15 cellular contexts compared by ENCODE assay signal in genomic region chr17:62644487-62645173, GRCh38. TPM values are rescaled to one million over a fixed set of nuclear protein-coding genes. Genes with fewer than 3 reads are reported as not detected.
DNase-seq lines count a peak whose midpoint lies in the region; ATAC-seq, FAIRE-seq and TF ChIP-seq lines count a peak whose summit lies in the region.
"Had no signal": no experiment of that assay in that cellular context is flagged by ENCODE, and none has a peak within 500 bp of the region (broad histone marks: within the 10 kb centered on the region; RNA-seq: fewer than 3 reads in every experiment).

No MANE protein-coding gene starts in this region.

- intact Hi-C loops in K562 (cut with micrococcal nuclease): no loop called here
- intact Hi-C loops in PC-9 (cut with micrococcal nuclease; ENCODE audit: unreplicated experiment): no loop called here
- intact Hi-C loops in stomach (cut with DNase I; ENCODE audit: low total_unique reads): no loop called here

- WGBS in K562 (ENCODE audit: insufficient coverage, low coverage, missing lambda C conversion rate): 21% methylated on average over 14 of the region's 17 CpGs
- WGBS in stomach, 5 donors: 70 to 77% (median 72%) methylated on average over 17 of the region's 17 CpGs

- H3K27me3 Mint-ChIP-seq in osteocyte (ENCODE audit: unreplicated experiment) (no peaks in the 10 kb centered on the region), immature natural killer cell (ENCODE audit: low read depth in 3 of 3) (no peaks in the 10 kb centered on the region)

- DNase-seq in NCI-H2171 treated with DMSO at 0.1 percent for 48 hours (lab: John Stamatoyannopoulos, UW) (peak; percentile 96), K562 (ENCODE audit: extremely low read depth in 1 of 4, low spot score in 3 of 4) (peak; percentile 45 to 77 (median 63)), osteocyte (ENCODE audit: extremely low spot score, unreplicated experiment) (no peak), PC-9 (no peak), immature natural killer cell (no peak), activated gamma-delta T cell treated with Interleukin-2 at 50 U/mL for 16 hours (no peak), stomach (no peak)
- DNase-seq: activated CD4-positive, alpha-beta T cell treated with anti-CD3 and anti-CD28 coated beads, Interleukin-2, amount 50 U/mL, for 1 hour; body of pancreas; CD8-positive, alpha-beta T cell; left lung; spleen had no signal

- H3K4me1 Mint-ChIP-seq in osteocyte (ENCODE audit: unreplicated experiment): peaks cover 43% of the 10 kb centered on the region
- H3K4me1 Mint-ChIP-seq in immature natural killer cell: no peaks in the 10 kb centered on the region

- TF ChIP-seq POLR2A in K562 (conservative IDR thresholded peaks at IDR 0.05) (peak; percentile 46; the same call in 1 of the 2 replicates), stomach (IDR thresholded peaks at IDR 0.05) (no peak)

- 0 out of 2 replicates have a peak, but pooled peaks cover 4% of the 10 kb centered on the region for H3F3A ChIP-seq in PC-9 (ENCODE audit: insufficient read depth, low read depth)

- H3K79me2 ChIP-seq in K562 (ENCODE audit: control insufficient read depth, insufficient read depth, low read length): no peaks in the 10 kb centered on the region
- H3K79me2 ChIP-seq in PC-9 (ENCODE audit: low read depth): no peaks in the 10 kb centered on the region

- H3K9me3 Mint-ChIP-seq in osteocyte (ENCODE audit: unreplicated experiment) (no peaks in the 10 kb centered on the region), immature natural killer cell (no peaks in the 10 kb centered on the region)
- H3K9me3 Mint-ChIP-seq: CD8-positive, alpha-beta T cell; T-helper 1 cell treated with Interleukin-12 subunit alpha and Interleukin-12 subunit beta and Interleukin-4 antibody, amounts not matched to agents 30 μg/mL and 1 μg/mL, for 36 hours had no signal

- no peak overlapping the region for H3K9ac ChIP-seq in HUES6 (ENCODE audit: low read length)
- H3K9ac ChIP-seq in K562 (ENCODE audit: insufficient read depth in 1 of 2, low read depth in 2 of 2, low read length in 2 of 2): peak overlapping the region; percentile 49 to 57

- CTCF ChIA-PET in K562 (lab: Yijun Ruan, JAX; ENCODE audit: low intra/inter-chr PET ratio): no interaction called here
- CTCF ChIA-PET in PC-9 (lab: Charles Lee): no interaction called here

- H3K27ac ChIP-seq in HUES6 (ENCODE audit: low read depth, low read length) (no peak overlapping the region), K562 (ENCODE audit: extremely low read depth, low read depth, low read length) (peak overlapping the region; percentile 10; the same call in 1 of the 3 replicates), PC-9 (no peak overlapping the region), stomach (no peak overlapping the region)
- H3K27ac ChIP-seq: body of pancreas, gastroesophageal sphincter, left lung, spleen had no signal

- ATAC-seq in K562: peak; percentile 97
- ATAC-seq: body of pancreas; CD8-positive, alpha-beta T cell; gastroesophageal sphincter; left lung had no signal

- H3K27ac Mint-ChIP-seq in osteocyte (ENCODE audit: unreplicated experiment) (peak overlapping the region; percentile 38), immature natural killer cell (no peak overlapping the region)
- H3K27ac Mint-ChIP-seq: CD8-positive, alpha-beta T cell; T-helper 1 cell treated with Interleukin-12 subunit alpha and Interleukin-12 subunit beta and Interleukin-4 antibody, amounts not matched to agents 30 μg/mL and 1 μg/mL, for 36 hours had no signal

- in situ Hi-C loops in K562 (cut with MboI): no loop called here

- H3K27me3 ChIP-seq in HUES6 (ENCODE audit: control insufficient read depth, insufficient read depth, low read length) (no peaks in the 10 kb centered on the region), K562 (ENCODE audit: control insufficient read depth in 2 of 2, insufficient read depth in 2 of 2, low read length in 2 of 2) (peaks cover 0 to 14% of the 10 kb centered on the region in 2 experiments; a peak in 1 of 5 replicates), PC-9 (ENCODE audit: insufficient read depth, low read depth) (no peaks in the 10 kb centered on the region), stomach (no peaks in the 10 kb centered on the region)
- H3K27me3 ChIP-seq: body of pancreas, gastroesophageal sphincter, left lung, spleen had no signal

- POLR2A ChIA-PET in K562 (lab: Yijun Ruan, JAX) (no interaction called here), PC-9 (lab: Charles Lee; ENCODE audit: unreplicated experiment) (no interaction called here)

- H3K4me2 ChIP-seq in K562 (ENCODE audit: insufficient read depth, low read length) (peak overlapping the region; percentile 52), PC-9 (no peak overlapping the region)

- H3K4me3 Mint-ChIP-seq in osteocyte (ENCODE audit: unreplicated experiment) (no peak overlapping the region), immature natural killer cell (no peak overlapping the region)
- H3K4me3 Mint-ChIP-seq: CD8-positive, alpha-beta T cell; T-helper 1 cell treated with Interleukin-12 subunit alpha and Interleukin-12 subunit beta and Interleukin-4 antibody, amounts not matched to agents 30 μg/mL and 1 μg/mL, for 36 hours had no signal

- H3K36me3 Mint-ChIP-seq in osteocyte (ENCODE audit: unreplicated experiment) (peaks cover 22% of the 10 kb centered on the region), immature natural killer cell (no peaks in the 10 kb centered on the region)
- H3K36me3 Mint-ChIP-seq: CD8-positive, alpha-beta T cell had no signal

- H3K9me3 ChIP-seq in HUES6 (ENCODE audit: control insufficient read depth, insufficient read depth, low read depth, low read length) (no peaks in the 10 kb centered on the region), K562 (replicated peaks; ENCODE audit: control insufficient read depth, insufficient read depth, low read depth, low read length) (no peaks in the 10 kb centered on the region), PC-9 (ENCODE audit: insufficient read depth, low read depth) (no peaks in the 10 kb centered on the region), stomach (no peaks in the 10 kb centered on the region)
- H3K9me3 ChIP-seq: body of pancreas, gastroesophageal sphincter, left lung, spleen had no signal

- peak overlapping the region; percentile 46 for H3K4me3 ChIP-seq in HUES6 (ENCODE audit: low read depth, low read length)
- H3K4me3 ChIP-seq in K562: peak overlapping the region; percentile 14; the same call in 1 of the 2 replicates
- no peak overlapping the region for H3K4me3 ChIP-seq in PC-9
- no peak overlapping the region for H3K4me3 ChIP-seq in stomach
- H3K4me3 ChIP-seq: body of pancreas, gastroesophageal sphincter, left lung, spleen had no signal

- H3K36me3 ChIP-seq in HUES6 (ENCODE audit: control insufficient read depth, insufficient read depth, low read length) (no peaks in the 10 kb centered on the region), K562 (ENCODE audit: control insufficient read depth, insufficient read depth, low read length) (no peaks in the 10 kb centered on the region), PC-9 (ENCODE audit: low read depth) (no peaks in the 10 kb centered on the region), stomach (no peaks in the 10 kb centered on the region)
- H3K36me3 ChIP-seq: gastroesophageal sphincter, left lung, spleen had no signal

- TF ChIP-seq RAD21 in K562 (CRISPR knock-in tag; conservative IDR thresholded peaks at IDR 0.05 in 1 of 2, IDR thresholded peaks at IDR 0.05 in 1 of 2): no peak

- H4K20me1 ChIP-seq in K562 (replicated peaks; ENCODE audit: control insufficient read depth, insufficient read depth, low read length): no peaks in the 10 kb centered on the region
- no peaks in the 10 kb centered on the region for H4K20me1 ChIP-seq in PC-9 (ENCODE audit: insufficient read depth)

- H3K9me2 ChIP-seq in PC-9 (ENCODE audit: insufficient read depth): no peaks in the 10 kb centered on the region

- BruUV-seq in K562 (replicated peaks; lab: Mats Ljungman, UMichigan) (no TSS peak), PC-9 (replicated peaks; lab: Mats Ljungman, UMichigan) (no TSS peak)

- H3K9me1 ChIP-seq in K562 (ENCODE audit: control insufficient read depth, insufficient read depth, low read length): no peaks in the 10 kb centered on the region

- FAIRE-seq in K562 (lab: Jason Lieb, UNC): peak; percentile 92

- H2AFZ ChIP-seq in K562 (ENCODE audit: low read depth, low read length) (peak overlapping the region; percentile 100), PC-9 (no peak overlapping the region)

- H3K4me1 ChIP-seq in HUES6 (ENCODE audit: control insufficient read depth, insufficient read depth, low read length) (peaks cover 9% of the 10 kb centered on the region; the same call in 1 of the 2 replicates), K562 (replicated peaks in 1 of 2; ENCODE audit: control insufficient read depth in 2 of 2, insufficient read depth in 2 of 2, low read length in 2 of 2) (peaks cover 4 to 6% of the 10 kb centered on the region in 2 experiments; a peak in 2 of 5 replicates), PC-9 (replicated peaks; ENCODE audit: insufficient read depth) (no peaks in the 10 kb centered on the region), stomach (peaks cover 0 to 12% (median 8%) of the 10 kb centered on the region in 4 donors)
- H3K4me1 ChIP-seq: body of pancreas had no signal

- TF ChIP-seq EP300 in K562 (IDR thresholded peaks at IDR 0.05; ENCODE audit: low read length) (no peak), stomach (IDR thresholded peaks at IDR 0.05) (no peak)

- TF ChIP-seq CTCF in K562 (IDR thresholded peaks at IDR 0.05 in 2 of 3, conservative IDR thresholded peaks at IDR 0.05 in 1 of 3; ENCODE audit: insufficient read depth in 2 of 3, low read depth in 1 of 3, low read length in 3 of 3): no peak
- no peak for TF ChIP-seq CTCF in osteocyte (IDR thresholded peaks at IDR 0.05)
- no peak for TF ChIP-seq CTCF in PC-9 (conservative IDR thresholded peaks at IDR 0.05)
- TF ChIP-seq CTCF in stomach (IDR thresholded peaks at IDR 0.05): no peak

RNA-seq across cellular contexts. Expression of gene MRC2, which starts 17.2 kb away (rescaled TPM):
- 13.5 and 48.4 TPM in 2 replicates for total RNA-seq in K562 (2011; cell fraction: chromatin; rRNA removed; ENCODE audit: low replicate concordance)
- 54.0 and 59.1 TPM in 2 replicates for total RNA-seq in K562 (2011; cell fraction: nucleolus; rRNA removed)
- total RNA-seq in K562 (2011; cell fraction: nucleoplasm; rRNA removed): 25.0 and 27.9 TPM in 2 replicates
- 11.5 and 19.9 TPM in 2 replicates for total RNA-seq in K562 (2014; rRNA removed)
- 2.7 and 4.1 TPM in 2 replicates for total RNA-seq in K562 (2014; rRNA removed; fragmentation: Illumina TruSeq; extraction: Trizol)
- 3.8 and 4.1 TPM in 2 replicates for total RNA-seq in K562 (2015; rRNA removed; fragmentation: Illumina TruSeq; extraction: Trizol)
- total RNA-seq in K562 (2021): 10.8 and 11.0 TPM in 2 replicates
- 9.0 and 9.2 TPM in 2 replicates for polyA plus RNA-seq in K562 (2011; rRNA removed)
- 5.1 and 16.1 TPM in 2 replicates for polyA plus RNA-seq in K562 (2011; cell fraction: cytosol; rRNA removed)
- polyA plus RNA-seq in K562 (2011; cell fraction: nucleus; rRNA removed): 26.9 and 53.0 TPM in 2 replicates
- 15.9 and 30.3 TPM in 2 replicates for polyA plus RNA-seq in K562 (2012)
- polyA plus RNA-seq in K562 (2014; fragmentation: Illumina TruSeq; extraction: Trizol): 6.6 and 9.7 TPM in 2 replicates
- polyA plus RNA-seq in K562 (2014; fragmentation: Nextera tagmentation; extraction: Ambion mirVana): under 1 TPM; 0.28 to 0.34 TPM
- 8.1 and 11.3 TPM in 2 replicates for polyA plus RNA-seq in K562 (2014; rRNA removed)
- 2.5 and 7.6 TPM in 2 replicates for polyA minus RNA-seq in K562 (2011; rRNA and poly(A)+ RNA removed)
- polyA minus RNA-seq in K562 (2011; cell fraction: cytosol; rRNA and poly(A)+ RNA removed): 7.0 and 7.5 TPM in 2 replicates
- polyA minus RNA-seq in K562 (2011; cell fraction: nucleus; rRNA and poly(A)+ RNA removed): 11.7 and 12.7 TPM in 2 replicates
- total RNA-seq in osteocyte: 418 and 419 TPM in 2 replicates
- 1.0 and 2.8 TPM in 2 replicates for total RNA-seq in PC-9 (2021)
- not detected for polyA plus RNA-seq in immature natural killer cell
- 100 to 1,000 TPM in 1 of 5 donors, 10 to 100 TPM in 3, 1 to 10 TPM in 1; 4.7 to 107 (median 14.6) TPM for total RNA-seq in stomach
- polyA plus RNA-seq in stomach: 10 to 100 TPM in 2 of 3 donors, 1 to 10 TPM in 1; 7.2 to 24.1 (median 11.4) TPM

Comparison
In these comparisons a context has a peak if more than half of its experiments do, and no peak if none do; other contexts are left out.
1. H3K4me3 ChIP-seq: peak in HUES6 (single experiment) and K562 (single experiment); none in PC-9 (single experiment) and stomach (0 of 4).
2. DNase-seq: peak in NCI-H2171 treated with DMSO at 0.1 percent for 48 hours (single experiment) and K562 (4 of 4); none in osteocyte (single experiment), PC-9 (0 of 2), immature natural killer cell (0 of 3), activated gamma-delta T cell treated with Interleukin-2 at 50 U/mL for 16 hours (single experiment) and stomach (single experiment).